ENCODE assay signal across 8 cellular contexts in the genomic region with DNA sequence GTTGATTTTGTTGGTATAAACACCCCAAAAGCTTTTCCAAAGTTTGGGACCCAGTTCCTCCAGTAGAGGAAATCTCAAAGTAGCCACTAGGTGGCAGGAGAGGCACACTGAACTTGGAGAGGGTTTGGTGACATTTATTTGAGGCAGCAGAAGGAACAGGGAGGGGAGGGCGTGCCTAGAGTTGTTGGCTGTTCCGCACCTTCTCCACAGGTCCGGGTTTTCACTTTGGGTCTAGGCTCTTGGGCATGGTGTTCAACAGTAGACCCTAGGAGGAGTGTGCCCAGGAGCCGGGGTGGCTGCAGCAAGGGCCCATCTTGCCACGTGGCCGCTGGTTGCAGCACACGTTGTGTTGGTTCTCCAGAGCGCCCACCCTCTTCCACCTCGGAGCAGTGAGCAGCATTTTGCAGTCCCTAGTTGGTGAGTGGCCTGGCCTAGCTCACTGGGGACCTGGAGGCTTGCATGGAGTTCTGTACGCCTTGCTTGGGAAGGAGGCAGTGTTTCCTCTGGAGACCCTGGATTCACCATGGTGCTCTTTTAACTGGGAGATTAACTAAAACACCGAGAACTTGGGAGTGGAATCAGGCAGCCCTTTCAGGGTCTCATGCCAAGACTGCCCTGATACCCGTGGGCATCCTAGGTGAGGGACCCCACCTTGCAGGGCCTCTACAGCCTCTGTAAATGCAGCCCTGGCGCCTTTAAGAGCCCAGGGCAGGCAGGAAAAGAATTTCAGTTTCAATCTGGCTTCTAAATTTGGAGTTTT. TPM values are rescaled to one million over a fixed set of nuclear protein-coding genes. Genes with fewer than 3 reads are reported as not detected.
A peak's percentile ranks its signal among the peaks of the same experiment; 100 is the strongest.
DNase-seq lines count a peak whose midpoint lies in the region; ATAC-seq and TF ChIP-seq lines count a peak whose summit lies in the region.

No MANE protein-coding gene starts in this region.

- DNase-seq in AG04449 (ENCODE audit: low read depth, low spot score) (no peak), Panc1 (ENCODE audit: low read depth, low spot score) (no peak), fibroblast of lung (ENCODE audit: low read depth in 2 of 2) (peak; percentile 80 to 92), naive B cell (peak; percentile 78)
- DNase-seq in activated T-cell treated with anti-CD3 and anti-CD28 coated beads, Interleukin-2, amount 50 U/mL, for 48 hours = peak; percentile 80 to 81

- TF ChIP-seq CTCF in AG04449 (IDR thresholded peaks at IDR 0.05; ENCODE audit: insufficient read depth, low read length, missing control alignments) (peak; percentile 68), KMS-11 (conservative IDR thresholded peaks at IDR 0.05; ENCODE audit: low read depth, low read length) (peak; percentile 96), Panc1 (IDR thresholded peaks at IDR 0.05) (peak; percentile 87), fibroblast of lung (conservative IDR thresholded peaks at IDR 0.05 in 1 of 2, IDR thresholded peaks at IDR 0.05 in 1 of 2; ENCODE audit: low read depth in 1 of 2, low read length in 2 of 2) (peak; percentile 77 to 80)

- peak; percentile 72 for ATAC-seq in Panc1
- peak; percentile 59 to 64 for ATAC-seq in naive B cell (ENCODE audit: low read depth in 2 of 2)
- peak; percentile 75 for ATAC-seq in stimulated activated memory B cell treated with anti-CD40 and anti-IgM and Interleukin-4, amounts not matched to agents 10 μg/mL and 1 μg/mL and 100 μg/mL, for 72 hours

- H3K4me3 ChIP-seq in AG04449 (ENCODE audit: low read depth, low read length) = peak overlapping the region; percentile 57
- H3K4me3 ChIP-seq in KMS-11 (IDR thresholded peaks at IDR 0.05; ENCODE audit: insufficient read depth, low read depth, low read length) = peak overlapping the region; percentile 77
- H3K4me3 ChIP-seq in Panc1 (ENCODE audit: low read depth in 2 of 2, low read length in 2 of 2) = peak overlapping the region; percentile 19 to 42
- peak overlapping the region; percentile 3 to 69 (median 50) for H3K4me3 ChIP-seq in fibroblast of lung (replicated peaks in 1 of 4; ENCODE audit: control extremely low read depth in 1 of 4, insufficient read depth in 1 of 4, low read depth in 3 of 4, low read length in 4 of 4)

- H3K4me1 Mint-ChIP-seq in naive B cell = peaks cover 31 to 47% (median 44%) of the 10 kb centered on the region in 3 donors
- H3K4me1 Mint-ChIP-seq in stimulated activated memory B cell treated with anti-CD40 and anti-IgM and Interleukin-4, amounts not matched to agents 10 μg/mL and 1 μg/mL and 100 μg/mL, for 72 hours = peaks cover 56% of the 10 kb centered on the region

- H3K9ac ChIP-seq in KMS-11 = peak overlapping the region; percentile 96
- H3K9ac ChIP-seq in fibroblast of lung (ENCODE audit: insufficient read depth, low read length) = peak overlapping the region; percentile 50

- TF ChIP-seq POLR2A in GM19193 (IDR thresholded peaks at IDR 0.05; ENCODE audit: extremely low read depth, insufficient read depth, insufficient read length) = peak; percentile 29

- H3K36me3 ChIP-seq in KMS-11 (ENCODE audit: insufficient read depth) = no peaks in the 10 kb centered on the region
- H3K36me3 ChIP-seq in Panc1 (ENCODE audit: control insufficient read depth, insufficient read depth, low read length) = peaks cover 2% of the 10 kb centered on the region; the same call in 1 of the 2 replicates
- peaks cover 14% of the 10 kb centered on the region for H3K36me3 ChIP-seq in fibroblast of lung (ENCODE audit: control insufficient read depth, insufficient read depth, low read length)

- H3K9me3 Mint-ChIP-seq in naive B cell = no peaks in the 10 kb centered on the region
- no peaks in the 10 kb centered on the region for H3K9me3 Mint-ChIP-seq in stimulated activated memory B cell treated with anti-CD40 and anti-IgM and Interleukin-4, amounts not matched to agents 10 μg/mL and 1 μg/mL and 100 μg/mL, for 72 hours

- H3K79me2 ChIP-seq in KMS-11 (ENCODE audit: insufficient read depth, low read depth) = peaks cover 13% of the 10 kb centered on the region; the same call in 1 of the 2 replicates
- peaks cover 19% of the 10 kb centered on the region for H3K79me2 ChIP-seq in fibroblast of lung (ENCODE audit: control insufficient read depth, insufficient read depth, low read length)

- H3K27me3 Mint-ChIP-seq in naive B cell = no peaks in the 10 kb centered on the region
- no peaks in the 10 kb centered on the region for H3K27me3 Mint-ChIP-seq in stimulated activated memory B cell treated with anti-CD40 and anti-IgM and Interleukin-4, amounts not matched to agents 10 μg/mL and 1 μg/mL and 100 μg/mL, for 72 hours

- POLR2A ChIA-PET in AG04449 (lab: Yijun Ruan, JAX) = interaction anchor here (0.6 to 11.6 kb wide), 26 partner anchors 8 to 502 kb away, joined by 3 to 233 read pairs (median 4); a partner anchor contains a TSS
- POLR2A ChIA-PET in Panc1 (lab: Charles Lee) = interaction anchor here (0.5 to 0.7 kb wide), 4 partner anchors 75 to 274 kb away, joined by 3 to 10 read pairs (median 3); no protein-coding TSS in a partner anchor

- CTCF ChIA-PET in AG04449 (lab: Yijun Ruan, JAX) = interaction anchor here (0.6 to 24.0 kb wide), 55 partner anchors 8 to 651 kb away, joined by 3 to 735 read pairs (median 5); a partner anchor contains a TSS
- CTCF ChIA-PET in Panc1 (lab: Charles Lee) = interaction anchor here (0.6 to 2.1 kb wide), 7 partner anchors 14 to 492 kb away, joined by 3 to 14 read pairs (median 3); no protein-coding TSS in a partner anchor

- H3K27ac ChIP-seq in KMS-11 = peak overlapping the region; percentile 97
- peak overlapping the region; percentile 95 for H3K27ac ChIP-seq in Panc1 (ENCODE audit: low read length)
- H3K27ac ChIP-seq in fibroblast of lung (ENCODE audit: insufficient read depth, low read length) = peak overlapping the region; percentile 100

- H2AFZ ChIP-seq in KMS-11 (ENCODE audit: low read depth) (peak overlapping the region; percentile 31), fibroblast of lung (ENCODE audit: low read length) (no peak overlapping the region)

- H3K4me2 ChIP-seq in KMS-11 (peak overlapping the region; percentile 97), fibroblast of lung (ENCODE audit: extremely low read depth, insufficient read depth, low read length) (peak overlapping the region; percentile 71)

- H3K4me1 ChIP-seq in KMS-11 (ENCODE audit: low read depth, poor library complexity, severe bottlenecking) = peaks cover 35% of the 10 kb centered on the region
- peaks cover 28% of the 10 kb centered on the region for H3K4me1 ChIP-seq in Panc1 (ENCODE audit: control insufficient read depth, insufficient read depth, low read length)
- H3K4me1 ChIP-seq in fibroblast of lung (ENCODE audit: control insufficient read depth, extremely low read depth, insufficient read depth, low read length) = peaks cover 53% of the 10 kb centered on the region

- H3K9me3 ChIP-seq in Panc1 (ENCODE audit: control insufficient read depth, insufficient read depth, low read depth, low read length) (no peaks in the 10 kb centered on the region), fibroblast of lung (ENCODE audit: control insufficient read depth, insufficient read depth, low read depth, low read length) (no peaks in the 10 kb centered on the region)

- no peaks in the 10 kb centered on the region for H3K36me3 Mint-ChIP-seq in naive B cell
- H3K36me3 Mint-ChIP-seq in stimulated activated memory B cell treated with anti-CD40 and anti-IgM and Interleukin-4, amounts not matched to agents 10 μg/mL and 1 μg/mL and 100 μg/mL, for 72 hours = peaks cover 31% of the 10 kb centered on the region

- peak overlapping the region; percentile 83 to 96 (median 92) for H3K4me3 Mint-ChIP-seq in naive B cell
- H3K4me3 Mint-ChIP-seq in stimulated activated memory B cell treated with anti-CD40 and anti-IgM and Interleukin-4, amounts not matched to agents 10 μg/mL and 1 μg/mL and 100 μg/mL, for 72 hours = peak overlapping the region; percentile 89

- intact Hi-C loops in Panc1 (cut with micrococcal nuclease; ENCODE audit: unreplicated experiment) = loop anchor here (10.0 kb wide), 1 partner anchor 475 kb away; no protein-coding TSS in a partner anchor

- H4K20me1 ChIP-seq in KMS-11 (ENCODE audit: insufficient read depth) (no peaks in the 10 kb centered on the region), fibroblast of lung (ENCODE audit: control insufficient read depth, extremely low read depth, insufficient read depth, low read length) (no peaks in the 10 kb centered on the region)

- peak overlapping the region; percentile 92 to 99 (median 96) for H3K27ac Mint-ChIP-seq in naive B cell
- H3K27ac Mint-ChIP-seq in stimulated activated memory B cell treated with anti-CD40 and anti-IgM and Interleukin-4, amounts not matched to agents 10 μg/mL and 1 μg/mL and 100 μg/mL, for 72 hours = peak overlapping the region; percentile 99

- BruUV-seq in Panc1 (replicated peaks; lab: Mats Ljungman, UMichigan) = no TSS peak

- H3K27me3 ChIP-seq in KMS-11 (ENCODE audit: insufficient read depth, low read depth) (no peaks in the 10 kb centered on the region), Panc1 (ENCODE audit: control insufficient read depth, insufficient read depth, low read length) (no peaks in the 10 kb centered on the region), fibroblast of lung (ENCODE audit: control insufficient read depth, insufficient read depth, low read length) (no peaks in the 10 kb centered on the region)

- in situ Hi-C loops in Panc1 (cut with HindIII; ENCODE audit: low pct_unique_long_range_greater_than_20kb, low sequenced_read_pairs) = no loop called here

RNA-seq across cellular contexts. Expression of a gene that starts 28.2 kb away (rescaled TPM):
- total RNA-seq in Panc1 (2021; ENCODE audit: unreplicated experiment) = 114 TPM
- 97.5 TPM for polyA plus RNA-seq in Panc1 (2012; ENCODE audit: insufficient read length)
- total RNA-seq in fibroblast of lung = 159 and 203 TPM in 2 replicates
- 189 and 190 TPM in 2 replicates for polyA plus RNA-seq in fibroblast of lung
- polyA plus RNA-seq in fibroblast of lung (2012) = 186 and 250 TPM in 2 replicates
- polyA minus RNA-seq in fibroblast of lung (ENCODE audit: low replicate concordance) = 246 and 273 TPM in 2 replicates
- polyA plus RNA-seq in naive B cell (ENCODE audit: low read depth in 6 of 6) = 10 to 100 TPM in 5 of 6 donors, 1 to 10 TPM in 1; 8.1 to 18.0 (median 13.5) TPM

RNA-seq across cellular contexts. Expression of a gene that starts 28.8 kb away (rescaled TPM):
- total RNA-seq in Panc1 (2021; ENCODE audit: unreplicated experiment) (38.8 TPM), fibroblast of lung (33.6 and 45.1 TPM in 2 replicates)
- 71.7 TPM for polyA plus RNA-seq in Panc1 (2012; ENCODE audit: insufficient read length)
- polyA plus RNA-seq in fibroblast of lung (34.0 and 37.4 TPM in 2 replicates), naive B cell (ENCODE audit: low read depth in 6 of 6) (10 to 100 TPM in 1 of 6 donors, 1 to 10 TPM in 5; 4.5 to 11.0 (median 7.5) TPM)
- 52.6 and 59.0 TPM in 2 replicates for polyA plus RNA-seq in fibroblast of lung (2012)
- polyA minus RNA-seq in fibroblast of lung (ENCODE audit: low replicate concordance) = 109 and 121 TPM in 2 replicates

RNA-seq across cellular contexts. Expression of a gene that starts 38.6 kb away (rescaled TPM):
- total RNA-seq in Panc1 (2021; ENCODE audit: unreplicated experiment) (44.6 TPM), fibroblast of lung (71.5 and 97.3 TPM in 2 replicates)
- polyA plus RNA-seq in Panc1 (2012; ENCODE audit: insufficient read length) = 56.2 TPM
- polyA plus RNA-seq in fibroblast of lung (4.1 and 9.2 TPM in 2 replicates), naive B cell (ENCODE audit: low read depth in 6 of 6) (under 1 TPM in 2 of 6 donors, not detected in 4; 0.09 TPM)
- 13.6 and 19.5 TPM in 2 replicates for polyA plus RNA-seq in fibroblast of lung (2012)
- 4.1 and 7.5 TPM in 2 replicates for polyA minus RNA-seq in fibroblast of lung (ENCODE audit: low replicate concordance)

RNA-seq across cellular contexts. Expression of a gene that starts 58.5 kb away (rescaled TPM):
- total RNA-seq in Panc1 (2021; ENCODE audit: unreplicated experiment) (13.7 TPM), fibroblast of lung (4.9 and 7.4 TPM in 2 replicates)
- 15.8 TPM for polyA plus RNA-seq in Panc1 (2012; ENCODE audit: insufficient read length)
- polyA plus RNA-seq in fibroblast of lung (9.7 and 12.2 TPM in 2 replicates), naive B cell (ENCODE audit: low read depth in 6 of 6) (1 to 10 TPM; 3.2 to 9.7 (median 6.4) TPM)
- 10.4 and 13.3 TPM in 2 replicates for polyA plus RNA-seq in fibroblast of lung (2012)
- polyA minus RNA-seq in fibroblast of lung (ENCODE audit: low replicate concordance) = 20.6 and 27.9 TPM in 2 replicates

Comparison
In these comparisons a context has a peak if more than half of its experiments do, and no peak if none do; other contexts are left out.
1. DNase-seq: peak in activated T-cell treated with anti-CD3 and anti-CD28 coated beads, Interleukin-2, amount 50 U/mL, for 48 hours (2 of 2), fibroblast of lung (2 of 2) and naive B cell (single experiment); none in AG04449 (single experiment) and Panc1 (single experiment).
2. Peak in every context shown above with its lines, with median percentiles within 50 percentile points of each other: H3K4me3 ChIP-seq, CTCF ChIP-seq, H3K27ac ChIP-seq and ATAC-seq.